ENCODE assay signal across 15 cellular contexts in the genomic region with DNA sequence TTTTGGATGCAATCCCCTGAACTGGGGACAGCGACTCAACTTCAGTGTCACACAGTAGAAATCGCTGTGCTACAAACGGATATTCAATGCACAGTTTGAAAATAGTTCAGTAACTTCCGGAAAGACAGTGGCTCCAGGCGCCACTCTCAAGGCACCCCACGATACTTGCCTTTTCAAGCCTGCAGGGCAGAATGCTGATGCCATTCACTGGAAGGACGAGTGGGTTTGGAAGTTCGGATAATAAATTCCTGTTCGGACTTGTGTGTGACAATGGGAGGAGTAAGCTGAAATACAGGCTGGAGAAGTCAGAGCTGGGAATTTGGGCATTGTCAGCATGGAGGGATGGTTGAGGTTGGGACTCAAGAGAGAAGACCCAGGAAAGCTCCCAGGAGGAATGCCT.
DNase-seq lines count a peak whose midpoint lies in the region; ATAC-seq and TF ChIP-seq lines count a peak whose summit lies in the region.
"Had no signal": no experiment of that assay in that cellular context is flagged by ENCODE, and none has a peak within 500 bp of the region (broad histone marks: within the 10 kb centered on the region; RNA-seq: fewer than 3 reads in every experiment).

No MANE protein-coding gene starts in this region.

- H3K27me3 ChIP-seq in BLaER1 treated with 17β-estradiol and CSF1 and Interleukin-3, amounts not matched to agents 10 nM and 100 nM: peaks cover 0 to 9% (median 0%) of the 10 kb centered on the region in 11 experiments; a peak in 1 of 22 replicates
- H3K27me3 ChIP-seq in WERI-Rb-1 (ENCODE audit: insufficient read depth, low read depth, severe bottlenecking): no peaks in the 10 kb centered on the region
- peaks cover 0 to 8% (median 0%) of the 10 kb centered on the region in 4 donors for H3K27me3 ChIP-seq in esophagus muscularis mucosa
- H3K27me3 ChIP-seq in neural progenitor cell: no peaks in the 10 kb centered on the region
- no peaks in the 10 kb centered on the region for H3K27me3 ChIP-seq in naive thymus-derived CD4-positive, alpha-beta T cell (ENCODE audit: control insufficient read depth in 2 of 2, insufficient read depth in 2 of 2, low read length in 2 of 2)
- no peaks in the 10 kb centered on the region for H3K27me3 ChIP-seq in effector memory CD4-positive, alpha-beta T cell (replicated peaks; ENCODE audit: control insufficient read depth, insufficient read depth, low read length, poor library complexity, severe bottlenecking)
- H3K27me3 ChIP-seq: BE2C had no signal

- intact Hi-C loops in esophagus muscularis mucosa (cut with DNase I): no loop called here
- intact Hi-C loops in naive thymus-derived CD4-positive, alpha-beta T cell (cut with micrococcal nuclease): no loop called here

- no peaks in the 10 kb centered on the region for H3K79me2 ChIP-seq in neural progenitor cell (ENCODE audit: low read depth)

- H3K9ac ChIP-seq in BLaER1 treated with 17β-estradiol and CSF1 and Interleukin-3, amounts not matched to agents 10 nM and 100 nM: peak overlapping the region in 5 of 11 experiments; percentile 34 to 76 (median 71); a peak in 9 of 22 replicates
- no peak overlapping the region for H3K9ac ChIP-seq in neural progenitor cell

- DNase-seq in WERI-Rb-1 (no peak), esophagus muscularis mucosa (ENCODE audit: extremely low spot score) (peak; percentile 55), neural progenitor cell (ENCODE audit: low spot score) (no peak), Ammon's horn (ENCODE audit: low spot score) (no peak)
- no peak for DNase-seq in naive thymus-derived CD4-positive, alpha-beta T cell
- DNase-seq in effector memory CD4-positive, alpha-beta T cell: no peak
- DNase-seq: BE2C; CD4-positive, alpha-beta memory T cell; DMS79 treated with DMSO at 0.1 percent for 48 hours; GF-D8 had no signal

- no peak overlapping the region for H3K4me3 Mint-ChIP-seq in neural progenitor cell
- no peak overlapping the region for H3K4me3 Mint-ChIP-seq in naive thymus-derived CD4-positive, alpha-beta T cell
- H3K4me3 Mint-ChIP-seq: CD14-positive monocyte; CD4-positive, alpha-beta memory T cell had no signal

- WGBS in esophagus muscularis mucosa: 93% methylated on average over 9 of the region's 9 CpGs

- H3K27me3 Mint-ChIP-seq in neural progenitor cell (ENCODE audit: insufficient read depth, low read depth): peaks cover 7% of the 10 kb centered on the region
- H3K27me3 Mint-ChIP-seq in naive thymus-derived CD4-positive, alpha-beta T cell: peaks cover 8 to 25% (median 14%) of the 10 kb centered on the region in 5 donors

- H3K9me3 Mint-ChIP-seq in neural progenitor cell: no peaks in the 10 kb centered on the region
- H3K9me3 Mint-ChIP-seq in naive thymus-derived CD4-positive, alpha-beta T cell: peaks cover 0 to 3% (median 0%) of the 10 kb centered on the region in 11 donors
- H3K9me3 Mint-ChIP-seq: CD4-positive, alpha-beta memory T cell had no signal

- no peak for TF ChIP-seq EP300 in esophagus muscularis mucosa (IDR thresholded peaks at IDR 0.05)

- peaks cover 17% of the 10 kb centered on the region for H3K4me1 Mint-ChIP-seq in neural progenitor cell
- peaks cover 0 to 6% (median 0%) of the 10 kb centered on the region in 7 donors for H3K4me1 Mint-ChIP-seq in naive thymus-derived CD4-positive, alpha-beta T cell

- no peaks in the 10 kb centered on the region for H3K36me3 ChIP-seq in BLaER1 treated with 17β-estradiol and CSF1 and Interleukin-3, amounts not matched to agents 10 nM and 100 nM
- H3K36me3 ChIP-seq in WERI-Rb-1 (no peaks in the 10 kb centered on the region), esophagus muscularis mucosa (no peaks in the 10 kb centered on the region), neural progenitor cell (no peaks in the 10 kb centered on the region)
- no peaks in the 10 kb centered on the region for H3K36me3 ChIP-seq in naive thymus-derived CD4-positive, alpha-beta T cell (ENCODE audit: control insufficient read depth in 2 of 3, insufficient read depth in 3 of 3, low read length in 3 of 3)
- no peaks in the 10 kb centered on the region for H3K36me3 ChIP-seq in effector memory CD4-positive, alpha-beta T cell (ENCODE audit: control insufficient read depth, insufficient read depth, low read length)
- H3K36me3 ChIP-seq: BE2C, HAP-1 had no signal

- H3K9me3 ChIP-seq in BLaER1 treated with 17β-estradiol and CSF1 and Interleukin-3, amounts not matched to agents 10 nM and 100 nM (replicated peaks in 1 of 11): no peaks in the 10 kb centered on the region
- H3K9me3 ChIP-seq in WERI-Rb-1 (ENCODE audit: severe bottlenecking): no peaks in the 10 kb centered on the region
- no peaks in the 10 kb centered on the region for H3K9me3 ChIP-seq in esophagus muscularis mucosa
- H3K9me3 ChIP-seq in neural progenitor cell (ENCODE audit: low read depth): no peaks in the 10 kb centered on the region
- no peaks in the 10 kb centered on the region for H3K9me3 ChIP-seq in naive thymus-derived CD4-positive, alpha-beta T cell (ENCODE audit: control insufficient read depth in 2 of 3, low read length in 3 of 3)
- no peaks in the 10 kb centered on the region for H3K9me3 ChIP-seq in effector memory CD4-positive, alpha-beta T cell (ENCODE audit: control insufficient read depth, low read length)
- H3K9me3 ChIP-seq: BE2C, HAP-1 had no signal

- no peaks in the 10 kb centered on the region for H3K36me3 Mint-ChIP-seq in neural progenitor cell
- no peaks in the 10 kb centered on the region for H3K36me3 Mint-ChIP-seq in naive thymus-derived CD4-positive, alpha-beta T cell
- H3K36me3 Mint-ChIP-seq: CD14-positive monocyte; CD4-positive, alpha-beta memory T cell had no signal

- CTCF ChIA-PET in naive thymus-derived CD4-positive, alpha-beta T cell (lab: Charles Lee): interaction anchor here (0.7 kb wide), 1 partner anchor 56 kb away, joined by 3 read pairs; no protein-coding TSS in a partner anchor

- no peaks in the 10 kb centered on the region for H3F3A ChIP-seq in neural progenitor cell (ENCODE audit: low read depth)

- peak overlapping the region; percentile 26 for H3K27ac Mint-ChIP-seq in neural progenitor cell
- no peak overlapping the region for H3K27ac Mint-ChIP-seq in naive thymus-derived CD4-positive, alpha-beta T cell
- H3K27ac Mint-ChIP-seq: CD14-positive monocyte; CD4-positive, alpha-beta memory T cell had no signal

- H3K4me3 ChIP-seq in BLaER1 treated with 17β-estradiol and CSF1 and Interleukin-3, amounts not matched to agents 10 nM and 100 nM: peak overlapping the region in 4 of 10 experiments; percentile 27 to 50 (median 46); a peak in 4 of 20 replicates
- no peak overlapping the region for H3K4me3 ChIP-seq in WERI-Rb-1 (ENCODE audit: low read depth, low read length)
- H3K4me3 ChIP-seq in esophagus muscularis mucosa: no peak overlapping the region
- no peak overlapping the region for H3K4me3 ChIP-seq in neural progenitor cell
- H3K4me3 ChIP-seq in naive thymus-derived CD4-positive, alpha-beta T cell (ENCODE audit: low read length): no peak overlapping the region
- no peak overlapping the region for H3K4me3 ChIP-seq in effector memory CD4-positive, alpha-beta T cell (ENCODE audit: insufficient read depth, low read depth, low read length, poor library complexity, severe bottlenecking)
- H3K4me3 ChIP-seq: GM12878, HAP-1 had no signal

- POLR2A ChIA-PET in naive thymus-derived CD4-positive, alpha-beta T cell (lab: Charles Lee): no interaction called here

- no peaks in the 10 kb centered on the region for H4K20me1 ChIP-seq in BLaER1 treated with 17β-estradiol and CSF1 and Interleukin-3, amounts not matched to agents 10 nM and 100 nM
- no peaks in the 10 kb centered on the region for H4K20me1 ChIP-seq in neural progenitor cell (ENCODE audit: low read depth)

- no peak for ATAC-seq in naive thymus-derived CD4-positive, alpha-beta T cell
- no peak for ATAC-seq in HG03108 (IDR thresholded peaks at IDR 0.05; ENCODE audit: unreplicated experiment)
- ATAC-seq: GM12878 had no signal

- no peak overlapping the region for H2AFZ ChIP-seq in neural progenitor cell (replicated peaks)

- peak overlapping the region; percentile 59 to 97 (median 87) for H3K4me2 ChIP-seq in BLaER1 treated with 17β-estradiol and CSF1 and Interleukin-3, amounts not matched to agents 10 nM and 100 nM
- H3K4me2 ChIP-seq in neural progenitor cell: no peak overlapping the region

- H3K4me1 ChIP-seq in BLaER1 treated with 17β-estradiol and CSF1 and Interleukin-3, amounts not matched to agents 10 nM and 100 nM: peaks cover 52 to 80% (median 68%) of the 10 kb centered on the region in 10 experiments
- H3K4me1 ChIP-seq in esophagus muscularis mucosa (no peaks in the 10 kb centered on the region), neural progenitor cell (no peaks in the 10 kb centered on the region)
- H3K4me1 ChIP-seq in naive thymus-derived CD4-positive, alpha-beta T cell (ENCODE audit: control insufficient read depth in 2 of 2, insufficient read depth in 2 of 2, low read length in 2 of 2): no peaks in the 10 kb centered on the region
- H3K4me1 ChIP-seq in effector memory CD4-positive, alpha-beta T cell (ENCODE audit: control insufficient read depth, insufficient read depth, low read length, poor library complexity, severe bottlenecking): no peaks in the 10 kb centered on the region
- H3K4me1 ChIP-seq: BE2C, HAP-1 had no signal

- peak overlapping the region in 6 of 11 experiments; percentile 49 to 85 (median 80); a peak in 11 of 22 replicates for H3K27ac ChIP-seq in BLaER1 treated with 17β-estradiol and CSF1 and Interleukin-3, amounts not matched to agents 10 nM and 100 nM
- peak overlapping the region; percentile 14; the same call in 1 of the 2 replicates for H3K27ac ChIP-seq in WERI-Rb-1
- no peak overlapping the region for H3K27ac ChIP-seq in esophagus muscularis mucosa (replicated peaks in 1 of 4)
- no peak overlapping the region for H3K27ac ChIP-seq in neural progenitor cell
- H3K27ac ChIP-seq in naive thymus-derived CD4-positive, alpha-beta T cell (ENCODE audit: low read depth, low read length): no peak overlapping the region
- no peak overlapping the region for H3K27ac ChIP-seq in effector memory CD4-positive, alpha-beta T cell (ENCODE audit: insufficient read depth, low read length, poor library complexity, severe bottlenecking)

- no peak for TF ChIP-seq POLR2A in esophagus muscularis mucosa (IDR thresholded peaks at IDR 0.05; ENCODE audit: low read depth)

- TF ChIP-seq CTCF in WERI-Rb-1 (IDR thresholded peaks at IDR 0.05; ENCODE audit: low read depth, low read length) (no peak), esophagus muscularis mucosa (IDR thresholded peaks at IDR 0.05) (no peak), neural progenitor cell (IDR thresholded peaks at IDR 0.05) (no peak)

Comparison
In these comparisons a context has a peak if more than half of its experiments do, and no peak if none do; other contexts are left out.
1. H3K27ac ChIP-seq: peak in BLaER1 treated with 17β-estradiol and CSF1 and Interleukin-3, amounts not matched to agents 10 nM and 100 nM (6 of 11) and WERI-Rb-1 (single experiment); none in esophagus muscularis mucosa (0 of 4), neural progenitor cell (single experiment), naive thymus-derived CD4-positive, alpha-beta T cell (single experiment) and effector memory CD4-positive, alpha-beta T cell (single experiment).